Comparison of ENCODE assay signal across 11 cellular contexts in the genomic region with DNA sequence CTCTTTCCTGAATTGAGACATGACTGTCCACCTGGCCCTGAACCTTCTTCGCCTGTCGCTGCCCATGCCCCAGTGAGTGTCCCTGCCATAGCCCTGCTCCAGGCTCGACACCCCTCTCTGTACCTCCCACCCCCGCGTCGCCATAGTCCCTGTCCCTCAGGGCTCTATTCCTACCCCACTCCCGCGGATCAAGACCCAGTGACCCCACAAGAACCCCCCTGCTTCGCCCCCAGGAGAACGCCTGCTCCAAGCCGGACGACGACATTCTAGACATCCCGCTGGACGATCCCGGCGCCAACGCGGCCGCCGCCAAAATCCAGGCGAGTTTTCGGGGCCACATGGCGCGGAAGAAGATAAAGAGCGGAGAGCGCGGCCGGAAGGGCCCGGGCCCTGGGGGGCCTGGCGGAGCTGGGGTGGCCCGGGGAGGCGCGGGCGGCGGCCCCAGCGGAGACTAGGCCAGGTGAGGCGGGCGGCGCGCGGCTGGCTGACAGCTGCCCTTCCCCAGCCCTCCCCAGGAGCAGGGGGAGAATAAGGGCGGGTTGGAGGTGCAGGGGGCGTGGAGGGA. TPM values are rescaled to one million over a fixed set of nuclear protein-coding genes. Genes with fewer than 3 reads are reported as not detected.
A peak's percentile ranks its signal among the peaks of the same experiment; 100 is the strongest.
DNase-seq lines count a peak whose midpoint lies in the region; ATAC-seq and TF ChIP-seq lines count a peak whose summit lies in the region.
"Had no signal": no experiment of that assay in that cellular context is flagged by ENCODE, and none has a peak within 500 bp of the region (broad histone marks: within the 10 kb centered on the region; RNA-seq: fewer than 3 reads in every experiment).

No MANE protein-coding gene starts in this region.

- H3K4me3 Mint-ChIP-seq in CD4-positive, alpha-beta memory T cell = peak overlapping the region; percentile 71 to 98 (median 80)
- H3K4me3 Mint-ChIP-seq in endothelial cell (ENCODE audit: unreplicated experiment) = peak overlapping the region; percentile 71

- H3K79me2 ChIP-seq in OCI-LY1 (ENCODE audit: insufficient read depth, low read length) (no peaks in the 10 kb centered on the region), neural cell (replicated peaks; ENCODE audit: insufficient read depth, low read length) (no peaks in the 10 kb centered on the region)

- H3K9ac ChIP-seq in OCI-LY1 (ENCODE audit: low read length) = no peak overlapping the region
- H3K9ac ChIP-seq in neural cell (ENCODE audit: low read length) = peak overlapping the region; percentile 24

- H3K27me3 ChIP-seq in CD4-positive, alpha-beta memory T cell (ENCODE audit: insufficient read depth, low read length) = peaks cover 5% of the 10 kb centered on the region
- H3K27me3 ChIP-seq in OCI-LY1 (ENCODE audit: insufficient read depth, low read length) = no peaks in the 10 kb centered on the region
- H3K27me3 ChIP-seq in neural cell (ENCODE audit: insufficient read depth, low read depth, low read length) = peaks cover 100% of the 10 kb centered on the region
- H3K27me3 ChIP-seq: SJCRH30 had no signal

- no peak for DNase-seq in CD4-positive, alpha-beta memory T cell
- DNase-seq in endothelial cell (ENCODE audit: low spot score) = no peak
- no peak for DNase-seq in germinal center (ENCODE audit: low spot score)
- DNase-seq in H4 (ENCODE audit: low spot score) = no peak
- DNase-seq: DMS79 treated with DMSO at 0.1 percent for 48 hours, NCI-H1092, SJCRH30 had no signal

- ATAC-seq in HG03135 (IDR thresholded peaks at IDR 0.05; ENCODE audit: unreplicated experiment) (no peak), HG02973 (IDR thresholded peaks at IDR 0.05; ENCODE audit: unreplicated experiment) (no peak)

- H3K4me1 Mint-ChIP-seq in CD4-positive, alpha-beta memory T cell = peaks cover 8 to 28% (median 13%) of the 10 kb centered on the region in 4 donors
- peaks cover 66% of the 10 kb centered on the region for H3K4me1 Mint-ChIP-seq in endothelial cell (ENCODE audit: unreplicated experiment)

- no peak for TF ChIP-seq EP300 in neural cell (conservative IDR thresholded peaks at IDR 0.05; ENCODE audit: poor library complexity, severe bottlenecking)

- no peaks in the 10 kb centered on the region for H4K20me1 ChIP-seq in OCI-LY1 (ENCODE audit: insufficient read depth, low read length)
- H4K20me1 ChIP-seq in neural cell (ENCODE audit: insufficient read depth) = no peaks in the 10 kb centered on the region

- POLR2A ChIA-PET in CD4-positive, alpha-beta memory T cell (lab: Charles Lee; ENCODE audit: partially characterized antibody) = interaction anchor here (1.4 to 3.4 kb wide), 8 partner anchors 9 to 208 kb away, joined by 3 to 50 read pairs (median 30); a partner anchor contains a TSS

- peaks cover 0 to 4% of the 10 kb centered on the region in 2 donors for H3K27me3 Mint-ChIP-seq in CD4-positive, alpha-beta memory T cell
- peaks cover 36% of the 10 kb centered on the region for H3K27me3 Mint-ChIP-seq in endothelial cell (ENCODE audit: unreplicated experiment)

- H3K4me2 ChIP-seq in OCI-LY1 (ENCODE audit: low read length) (peak overlapping the region; percentile 97; the same call in 1 of the 2 replicates), neural cell (ENCODE audit: low read length) (no peak overlapping the region)

- no peaks in the 10 kb centered on the region for H3K36me3 ChIP-seq in CD4-positive, alpha-beta memory T cell (ENCODE audit: insufficient read depth, low read length)
- no peaks in the 10 kb centered on the region for H3K36me3 ChIP-seq in OCI-LY1 (ENCODE audit: insufficient read depth, low read length)
- H3K36me3 ChIP-seq in neural cell (ENCODE audit: insufficient read depth, low read length) = no peaks in the 10 kb centered on the region
- H3K36me3 ChIP-seq: SJCRH30 had no signal

- TF ChIP-seq RAD21 in neural cell (conservative IDR thresholded peaks at IDR 0.05) = no peak

- no peak overlapping the region for H3K27ac ChIP-seq in CD4-positive, alpha-beta memory T cell (ENCODE audit: low read depth, low read length)
- H3K27ac ChIP-seq in OCI-LY1 (ENCODE audit: low read depth, low read length, poor library complexity, severe bottlenecking) (no peak overlapping the region), neural cell (ENCODE audit: low read length) (no peak overlapping the region)
- H3K27ac ChIP-seq: SJCRH30 had no signal

- peaks cover 14% of the 10 kb centered on the region for H3K4me1 ChIP-seq in CD4-positive, alpha-beta memory T cell (ENCODE audit: insufficient read depth, low read length)
- H3K4me1 ChIP-seq in OCI-LY1 (ENCODE audit: insufficient read depth, low read length, severe bottlenecking) = peaks cover 4% of the 10 kb centered on the region
- H3K4me1 ChIP-seq: SJCRH30 had no signal

- intact Hi-C loops in CD4-positive, alpha-beta memory T cell (cut with micrococcal nuclease) = no loop called here

- H3K9me3 ChIP-seq in CD4-positive, alpha-beta memory T cell (ENCODE audit: control insufficient read depth in 1 of 2, low read length in 2 of 2) = no peaks in the 10 kb centered on the region
- H3K9me3 ChIP-seq in OCI-LY1 (ENCODE audit: low read length) (no peaks in the 10 kb centered on the region), neural cell (ENCODE audit: low read length) (no peaks in the 10 kb centered on the region)
- H3K9me3 ChIP-seq: SJCRH30 had no signal

- H2AFZ ChIP-seq in OCI-LY1 (ENCODE audit: low read length) (no peak overlapping the region), neural cell (ENCODE audit: low read depth, low read length) (no peak overlapping the region)

- peaks cover 0 to 6% of the 10 kb centered on the region in 2 donors for H3K36me3 Mint-ChIP-seq in CD4-positive, alpha-beta memory T cell
- H3K36me3 Mint-ChIP-seq in endothelial cell (ENCODE audit: low read depth, unreplicated experiment) = peaks cover 7% of the 10 kb centered on the region

- H3K27ac Mint-ChIP-seq in CD4-positive, alpha-beta memory T cell = peak overlapping the region in 3 of 7 donors; percentile 13 to 79 (median 77)
- no peak overlapping the region for H3K27ac Mint-ChIP-seq in endothelial cell (ENCODE audit: unreplicated experiment)

- H3K4me3 ChIP-seq in CD4-positive, alpha-beta memory T cell (ENCODE audit: low read length in 2 of 2) = no peak overlapping the region
- peak overlapping the region; percentile 78 for H3K4me3 ChIP-seq in OCI-LY1 (ENCODE audit: low read depth, low read length, poor library complexity, severe bottlenecking)
- H3K4me3 ChIP-seq in neural cell (ENCODE audit: low read length) = peak overlapping the region; percentile 61
- H3K4me3 ChIP-seq: SJCRH30 had no signal

- no peak for TF ChIP-seq CTCF in OCI-LY1 (IDR thresholded peaks at IDR 0.05; ENCODE audit: low read length)
- no peak for TF ChIP-seq CTCF in endothelial cell (IDR thresholded peaks at IDR 0.05; ENCODE audit: unreplicated experiment)
- TF ChIP-seq CTCF in neural cell (IDR thresholded peaks at IDR 0.05; ENCODE audit: poor library complexity, severe bottlenecking) = no peak

- CTCF ChIA-PET in CD4-positive, alpha-beta memory T cell (lab: Charles Lee; ENCODE audit: partially characterized antibody) = interaction anchor here (0.6 to 17.0 kb wide), 14 partner anchors 11 to 1703 kb away, joined by 3 to 239 read pairs (median 13); a partner anchor contains a TSS

- H3F3A ChIP-seq in OCI-LY1 (ENCODE audit: insufficient read depth, low read length) (no peaks in the 10 kb centered on the region), neural cell (ENCODE audit: insufficient read depth, low read length, poor library complexity, severe bottlenecking) (no peaks in the 10 kb centered on the region)

- no peaks in the 10 kb centered on the region for H3K9me2 ChIP-seq in OCI-LY1 (ENCODE audit: low read depth, low read length)
- no peaks in the 10 kb centered on the region for H3K9me2 ChIP-seq in neural cell (ENCODE audit: insufficient read depth, low read length)

- H3K9me3 Mint-ChIP-seq in CD4-positive, alpha-beta memory T cell = no peaks in the 10 kb centered on the region
- peaks cover 5% of the 10 kb centered on the region for H3K9me3 Mint-ChIP-seq in endothelial cell (ENCODE audit: unreplicated experiment)

TF ChIP-seq in neural cell, 6 proteins besides CTCF, POLR2A, EP300 and RAD21:
- TF ChIP-seq SMC3 (conservative IDR thresholded peaks at IDR 0.05; ENCODE audit: poor library complexity) (no peak), EZH2 (IDR thresholded peaks at IDR 0.05; ENCODE audit: borderline replicate concordance, insufficient read depth, low read length, poor library complexity, severe bottlenecking) (peak; percentile 35)

RNA-seq across cellular contexts. Expression of a gene that starts 5.6 kb away (rescaled TPM):
- under 1 TPM in 1 of 2 experiments, not detected in 1; 0.67 TPM for total RNA-seq in CD4-positive, alpha-beta memory T cell
- polyA plus RNA-seq in CD4-positive, alpha-beta memory T cell = not detected
- 17.0 TPM for total RNA-seq in endothelial cell (ENCODE audit: unreplicated experiment)
- polyA plus RNA-seq in neural cell = 0.69 and 1.1 TPM in 2 replicates
- 0.58 and 1.5 TPM in 2 replicates for polyA minus RNA-seq in neural cell
- total RNA-seq in H4 (2014; rRNA removed; shearing (Covaris generic)) = 7.1 and 9.4 TPM in 2 replicates

RNA-seq across cellular contexts. Expression of a gene that starts 6.7 kb away (rescaled TPM):
- under 1 TPM; 0.55 to 0.87 TPM for total RNA-seq in CD4-positive, alpha-beta memory T cell
- under 1 TPM; 0.39 to 0.80 TPM for polyA plus RNA-seq in CD4-positive, alpha-beta memory T cell
- 8.6 TPM for total RNA-seq in endothelial cell (ENCODE audit: unreplicated experiment)
- polyA plus RNA-seq in neural cell = not detected in 2 replicates
- not detected in 2 replicates for polyA minus RNA-seq in neural cell
- not detected in 2 replicates for total RNA-seq in H4 (2014; rRNA removed; shearing (Covaris generic))
- total RNA-seq: SJCRH30 had no signal

RNA-seq across cellular contexts. Expression of a gene that starts 16.7 kb away (rescaled TPM):
- 1 to 10 TPM; 1.5 to 1.8 TPM for total RNA-seq in CD4-positive, alpha-beta memory T cell
- 1 to 10 TPM; 1.3 to 3.2 TPM for polyA plus RNA-seq in CD4-positive, alpha-beta memory T cell
- total RNA-seq in endothelial cell (ENCODE audit: unreplicated experiment) = 490 TPM
- 0.77 TPM in 1 of 2 replicates, not detected in the other for polyA plus RNA-seq in neural cell
- 0.73 and 0.93 TPM in 2 replicates for polyA minus RNA-seq in neural cell
- 0.33 TPM in 1 of 2 replicates, not detected in the other for total RNA-seq in H4 (2014; rRNA removed; shearing (Covaris generic))

RNA-seq across cellular contexts. Expression of a gene that starts 54.9 kb away (rescaled TPM):
- 10 to 100 TPM; 25.9 to 26.3 TPM for total RNA-seq in CD4-positive, alpha-beta memory T cell
- polyA plus RNA-seq in CD4-positive, alpha-beta memory T cell = 1 to 10 TPM; 2.4 to 5.9 TPM
- 32.4 TPM for total RNA-seq in endothelial cell (ENCODE audit: unreplicated experiment)
- polyA plus RNA-seq in neural cell = 40.8 and 45.3 TPM in 2 replicates
- 41.6 and 45.5 TPM in 2 replicates for polyA minus RNA-seq in neural cell
- 10.7 and 13.2 TPM in 2 replicates for total RNA-seq in H4 (2014; rRNA removed; shearing (Covaris generic))

Comparison
In these comparisons a context has a peak if more than half of its experiments do, and no peak if none do; other contexts are left out.
1. H3K4me3 ChIP-seq: peak in OCI-LY1 (single experiment) and neural cell (single experiment); none in CD4-positive, alpha-beta memory T cell (0 of 2).
2. RNA of a gene that starts 16.7 kb away (total RNA-seq): 490 TPM in endothelial cell (single experiment); 1.5 to 1.8 TPM in CD4-positive, alpha-beta memory T cell and 0.33 TPM in H4; every median in the first group is over 100 times any median in the second.